23 cellular contexts compared by ENCODE assay signal in the genomic region with DNA sequence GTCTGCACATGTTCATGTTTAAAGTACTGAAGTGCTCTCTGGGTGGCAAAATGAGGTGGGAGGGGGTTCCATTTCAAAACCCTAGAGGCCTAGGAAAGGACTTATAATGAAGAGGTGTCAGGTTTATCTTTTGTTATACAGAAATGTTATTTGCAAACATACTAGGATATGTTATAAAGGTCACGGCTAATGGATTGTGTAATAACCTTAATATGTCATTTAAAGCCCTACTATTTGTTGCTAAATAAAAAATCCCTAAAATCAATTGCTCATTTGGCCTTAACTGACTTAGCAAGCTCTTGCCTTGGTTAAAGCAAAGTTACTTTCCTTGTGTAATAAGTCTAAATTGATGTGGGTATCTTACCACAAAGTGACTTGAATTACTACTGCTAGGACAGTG. TPM values are rescaled to one million over a fixed set of nuclear protein-coding genes. Genes with fewer than 3 reads are reported as not detected.
A peak's percentile ranks its signal among the peaks of the same experiment; 100 is the strongest.
DNase-seq lines count a peak whose midpoint lies in the region; ATAC-seq and TF ChIP-seq lines count a peak whose summit lies in the region.
"Had no signal": no experiment of that assay in that cellular context is flagged by ENCODE, and none has a peak within 500 bp of the region (broad histone marks: within the 10 kb centered on the region; RNA-seq: fewer than 3 reads in every experiment).

No MANE protein-coding gene starts in this region.

- no peaks in the 10 kb centered on the region for H3K9me3 Mint-ChIP-seq in stimulated activated naive B cell treated with anti-CD40 and anti-IgM and Interleukin-4, amounts not matched to agents 10 μg/mL and 1 μg/mL and 100 μg/mL, for 72 hours

- H3K36me3 ChIP-seq in suprapubic skin: peaks cover 54% of the 10 kb centered on the region

- no peak for TF ChIP-seq CTCF in suprapubic skin (IDR thresholded peaks at IDR 0.05)

- H3K4me1 ChIP-seq in suprapubic skin: peaks cover 2% of the 10 kb centered on the region
- H3K4me1 ChIP-seq: BLaER1 treated with 17β-estradiol and CSF1 and Interleukin-3, amounts not matched to agents 10 nM and 100 nM had no signal

- no peak for TF ChIP-seq EP300 in suprapubic skin (IDR thresholded peaks at IDR 0.05)

- peaks cover 27 to 34% of the 10 kb centered on the region in 2 donors for H3K36me3 Mint-ChIP-seq in stimulated activated naive B cell treated with anti-CD40 and anti-IgM and Interleukin-4, amounts not matched to agents 10 μg/mL and 1 μg/mL and 100 μg/mL, for 72 hours

- H3K27me3 ChIP-seq in suprapubic skin: peaks cover 30% of the 10 kb centered on the region
- H3K27me3 ChIP-seq: BLaER1 treated with 17β-estradiol and CSF1 and Interleukin-3, amounts not matched to agents 10 nM and 100 nM had no signal

- H3K27ac Mint-ChIP-seq in stimulated activated naive B cell treated with anti-CD40 and anti-IgM and Interleukin-4, amounts not matched to agents 10 μg/mL and 1 μg/mL and 100 μg/mL, for 72 hours: no peak overlapping the region

- no peak for ATAC-seq in stimulated activated naive B cell treated with anti-CD40 and anti-IgM and Interleukin-4, amounts not matched to agents 10 μg/mL and 1 μg/mL and 100 μg/mL, for 72 hours (replicated peaks)
- no peak for ATAC-seq in HG02642 (IDR thresholded peaks at IDR 0.05; ENCODE audit: poor library complexity, unreplicated experiment)

- TF ChIP-seq POLR2A in suprapubic skin (IDR thresholded peaks at IDR 0.05): no peak

- H3K4me1 Mint-ChIP-seq in stimulated activated naive B cell treated with anti-CD40 and anti-IgM and Interleukin-4, amounts not matched to agents 10 μg/mL and 1 μg/mL and 100 μg/mL, for 72 hours: peaks cover 10 to 14% of the 10 kb centered on the region in 2 donors

- 94% methylated on average over 1 of the region's 1 CpG for WGBS in suprapubic skin

- H3K27ac ChIP-seq in suprapubic skin: no peak overlapping the region
- H3K27ac ChIP-seq: 22Rv1; BLaER1 treated with 17β-estradiol and CSF1 and Interleukin-3, amounts not matched to agents 10 nM and 100 nM; Peyer's patch had no signal

- peaks cover 19 to 25% of the 10 kb centered on the region in 2 donors for H3K27me3 Mint-ChIP-seq in stimulated activated naive B cell treated with anti-CD40 and anti-IgM and Interleukin-4, amounts not matched to agents 10 μg/mL and 1 μg/mL and 100 μg/mL, for 72 hours

- no peak overlapping the region for H3K4me3 Mint-ChIP-seq in stimulated activated naive B cell treated with anti-CD40 and anti-IgM and Interleukin-4, amounts not matched to agents 10 μg/mL and 1 μg/mL and 100 μg/mL, for 72 hours
- H3K4me3 Mint-ChIP-seq: CD4-positive, alpha-beta memory T cell had no signal

- no peak overlapping the region for H3K4me3 ChIP-seq in suprapubic skin
- H3K4me3 ChIP-seq: BLaER1 treated with 17β-estradiol and CSF1 and Interleukin-3, amounts not matched to agents 10 nM and 100 nM; Peyer's patch had no signal

- DNase-seq in NCI-H1092 treated with DMSO at 0.1 percent for 48 hours (lab: John Stamatoyannopoulos, UW): peak; percentile 13
- no peak for DNase-seq in NCI-H1092 (lab: John Stamatoyannopoulos, UW)
- DNase-seq in NCI-H2029 (lab: John Stamatoyannopoulos, UW): peak; percentile 53
- DNase-seq in NCI-H69 (lab: John Stamatoyannopoulos, UW): peak; percentile 86
- DNase-seq in fibroblast of gingiva (ENCODE audit: low read depth): peak; percentile 2
- DNase-seq in stimulated activated naive B cell treated with anti-CD40 and anti-IgM and Interleukin-4, amounts not matched to agents 10 μg/mL and 1 μg/mL and 100 μg/mL, for 72 hours: no peak
- no peak for DNase-seq in suprapubic skin (ENCODE audit: low spot score in 2 of 2)
- DNase-seq: CD4-positive, alpha-beta memory T cell; DMS153; GDM1; GOT3; HCEC 1CT; KBM-7; MM.1S; NCI-H1048; NCI-H187 treated with DMSO at 0.1 percent for 48 hours; NCI-H510A; NCI-H82; Peyer's patch had no signal

- H3K9me3 ChIP-seq in suprapubic skin: no peaks in the 10 kb centered on the region
- H3K9me3 ChIP-seq: Peyer's patch had no signal

RNA-seq across cellular contexts. Expression of a gene that starts 8.8 kb away (rescaled TPM):
- total RNA-seq in suprapubic skin: not detected
- total RNA-seq: CD4-positive, alpha-beta memory T cell; Peyer's patch; T-helper 1 cell treated with Interleukin-12 subunit alpha and Interleukin-12 subunit beta and Interleukin-4 antibody, amounts not matched to agents 30 ng/mL and 1 ng/mL, for 36 hours had no signal

Comparison
In these comparisons a context has a peak if more than half of its experiments do, and no peak if none do; other contexts are left out.
1. DNase-seq: peak in NCI-H1092 treated with DMSO at 0.1 percent for 48 hours (single experiment), NCI-H2029 (single experiment), NCI-H69 (single experiment) and fibroblast of gingiva (single experiment); none in NCI-H1092 (single experiment), stimulated activated naive B cell treated with anti-CD40 and anti-IgM and Interleukin-4, amounts not matched to agents 10 μg/mL and 1 μg/mL and 100 μg/mL, for 72 hours (single experiment) and suprapubic skin (0 of 2).